In the genomic region with DNA sequence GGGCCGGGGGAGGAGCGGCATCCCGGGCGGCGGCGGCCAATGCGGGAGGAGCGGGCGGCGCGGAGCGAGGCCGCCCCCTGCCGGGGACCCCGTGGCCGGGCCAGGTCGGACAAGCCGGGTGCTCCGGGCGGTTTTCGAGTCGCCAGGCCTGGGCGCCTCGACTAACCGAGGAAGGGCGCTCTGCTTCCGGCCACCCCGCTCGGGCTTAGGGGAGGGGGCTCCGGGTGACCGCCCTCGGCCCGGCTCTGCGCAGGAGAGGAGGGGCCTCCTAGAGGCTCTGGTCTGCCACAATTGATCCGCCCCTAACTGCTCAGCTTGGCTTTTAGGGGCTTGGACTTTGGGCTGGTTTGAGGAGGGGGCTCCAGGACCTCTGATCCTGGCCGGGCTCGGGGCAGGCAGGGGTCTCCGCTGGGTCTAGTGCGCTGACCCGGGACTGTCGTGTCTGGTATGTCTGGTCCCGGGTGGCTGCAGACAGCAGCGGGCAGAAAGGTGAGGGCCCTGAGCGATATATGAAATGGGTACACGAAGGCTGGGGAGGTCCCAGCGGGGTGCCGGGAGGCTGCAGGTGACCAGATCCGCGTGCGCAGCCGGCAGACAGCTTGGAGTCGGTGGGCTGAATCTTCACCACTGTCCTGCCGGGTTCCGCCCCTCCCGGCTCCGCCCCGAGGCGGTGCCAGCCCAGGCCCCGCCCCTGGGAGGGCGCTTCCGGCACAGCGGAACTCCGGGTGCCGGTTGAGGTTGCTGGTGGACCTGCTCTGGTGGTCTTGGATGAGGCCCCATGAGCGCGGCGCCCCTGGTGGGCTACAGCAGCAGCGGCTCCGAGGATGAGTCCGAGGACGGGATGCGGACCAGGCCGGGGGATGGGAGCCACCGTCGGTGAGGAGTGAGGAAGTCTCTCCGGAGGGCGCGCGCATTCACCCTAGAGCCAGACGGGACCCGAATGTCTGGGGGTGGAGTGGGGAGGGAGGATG, we compare ENCODE assay signal across 7 cellular contexts. TPM values are rescaled to one million over a fixed set of nuclear protein-coding genes. Genes with fewer than 3 reads are reported as not detected.
DNase-seq lines count a peak whose midpoint lies in the region; ATAC-seq and TF ChIP-seq lines count a peak whose summit lies in the region.

A gene with protein sequence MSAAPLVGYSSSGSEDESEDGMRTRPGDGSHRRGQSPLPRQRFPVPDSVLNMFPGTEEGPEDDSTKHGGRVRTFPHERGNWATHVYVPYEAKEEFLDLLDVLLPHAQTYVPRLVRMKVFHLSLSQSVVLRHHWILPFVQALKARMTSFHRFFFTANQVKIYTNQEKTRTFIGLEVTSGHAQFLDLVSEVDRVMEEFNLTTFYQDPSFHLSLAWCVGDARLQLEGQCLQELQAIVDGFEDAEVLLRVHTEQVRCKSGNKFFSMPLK (plus strand): TSS at position 702 of the 971 bp plus-strand sequence. CDS start 77 bp downstream, at position 779.

- TF ChIP-seq CTCF in GM13977 (IDR thresholded peaks at IDR 0.05; ENCODE audit: extremely low read depth, insufficient read depth, missing control alignments) (peak; percentile 79), sigmoid colon (IDR thresholded peaks at IDR 0.05) (peak in 3 of 4 experiments; percentile 22 to 63 (median 58))

- H3K27ac ChIP-seq in sigmoid colon = peak within 1 kb of the TSS; percentile 93 to 98 (median 96)

- no peaks in the 10 kb centered on the region for H3K27me3 ChIP-seq in sigmoid colon

- peak; percentile 78 for ATAC-seq in HG02623 (IDR thresholded peaks at IDR 0.05; ENCODE audit: unreplicated experiment)

- H3K36me3 Mint-ChIP-seq in T-helper 2 cell treated with Interferon-gamma antibody and Interleukin-4, amounts not matched to agents 5 μg/mL and 100 μg/mL, for 36 hours (ENCODE audit: low read depth) = peaks cover 35% of the 10 kb centered on the region

- in situ Hi-C loops in GM13977 (cut with MboI; ENCODE audit: low pct_unique_long_range_greater_than_20kb, low sequenced_read_pairs, unreplicated experiment) = loop anchor here (10.0 to 25.0 kb wide), 2 partner anchors 106 to 311 kb away; no protein-coding TSS in a partner anchor

- peak within 1 kb of the TSS; percentile 90 for H3K4me3 Mint-ChIP-seq in T-helper 2 cell treated with Interferon-gamma antibody and Interleukin-4, amounts not matched to agents 5 μg/mL and 100 μg/mL, for 36 hours

- no peaks in the 10 kb centered on the region for H3K9me3 ChIP-seq in sigmoid colon

- DNase-seq in GM13977 (ENCODE audit: low spot score) = peak; percentile 99
- DNase-seq in NCI-H1105 (lab: John Stamatoyannopoulos, UW) = peak; percentile 50
- peak; percentile 87 for DNase-seq in T-helper 2 cell treated with Interferon-gamma antibody and Interleukin-4, amounts not matched to agents 5 μg/mL and 100 μg/mL, for 36 hours (ENCODE audit: low spot score)
- peak; percentile 94 for DNase-seq in astrocyte of the hippocampus (ENCODE audit: low read depth, low spot score)
- DNase-seq in hypothalamus (lab: John Stamatoyannopoulos, UW) = peak; percentile 46 to 95 (median 79)
- peak; percentile 92 for DNase-seq in sigmoid colon

- no peaks in the 10 kb centered on the region for H3K27me3 Mint-ChIP-seq in T-helper 2 cell treated with Interferon-gamma antibody and Interleukin-4, amounts not matched to agents 5 μg/mL and 100 μg/mL, for 36 hours (ENCODE audit: low read depth)

- WGBS in sigmoid colon, 2 donors = 1% methylated on average over 81 of the region's 81 CpGs

- TF ChIP-seq POLR2A in sigmoid colon (IDR thresholded peaks at IDR 0.05) = peak; percentile 69 to 79

- H3K4me1 Mint-ChIP-seq in T-helper 2 cell treated with Interferon-gamma antibody and Interleukin-4, amounts not matched to agents 5 μg/mL and 100 μg/mL, for 36 hours (ENCODE audit: low read depth) = peaks cover 42% of the 10 kb centered on the region

- peak within 1 kb of the TSS; percentile 48 to 91 (median 82) for H3K4me3 ChIP-seq in sigmoid colon

- no peak for TF ChIP-seq EP300 in sigmoid colon (IDR thresholded peaks at IDR 0.05)

- peaks cover 5 to 43% (median 21%) of the 10 kb centered on the region in 4 donors for H3K36me3 ChIP-seq in sigmoid colon

- peaks cover 0 to 45% (median 30%) of the 10 kb centered on the region in 4 donors for H3K4me1 ChIP-seq in sigmoid colon

- intact Hi-C loops in sigmoid colon (cut with DNase I) = loop anchor here (2.0 to 10.0 kb wide), 5 partner anchors 102 to 546 kb away; partner anchors contain the start of genes CCDC102A, KATNB1 and KIFC3

- H3K27ac Mint-ChIP-seq in T-helper 2 cell treated with Interferon-gamma antibody and Interleukin-4, amounts not matched to agents 5 μg/mL and 100 μg/mL, for 36 hours = peak within 1 kb of the TSS; percentile 84

- no peaks in the 10 kb centered on the region for H3K9me3 Mint-ChIP-seq in T-helper 2 cell treated with Interferon-gamma antibody and Interleukin-4, amounts not matched to agents 5 μg/mL and 100 μg/mL, for 36 hours

RNA-seq across cellular contexts. Expression of the gene that starts here (rescaled TPM):
- total RNA-seq in sigmoid colon = 10 to 100 TPM; 19.9 to 44.9 (median 34.9) TPM
- polyA plus RNA-seq in sigmoid colon = 10 to 100 TPM; 31.1 to 39.1 (median 36.6) TPM

Comparison
In these comparisons a context has a peak if more than half of its experiments do, and no peak if none do; other contexts are left out.
1. Peak in every context shown above with its lines: DNase-seq, ATAC-seq, H3K4me3 ChIP-seq and H3K27ac ChIP-seq.